Comparison of ENCODE assay signal across 12 cellular contexts in the genomic region with DNA sequence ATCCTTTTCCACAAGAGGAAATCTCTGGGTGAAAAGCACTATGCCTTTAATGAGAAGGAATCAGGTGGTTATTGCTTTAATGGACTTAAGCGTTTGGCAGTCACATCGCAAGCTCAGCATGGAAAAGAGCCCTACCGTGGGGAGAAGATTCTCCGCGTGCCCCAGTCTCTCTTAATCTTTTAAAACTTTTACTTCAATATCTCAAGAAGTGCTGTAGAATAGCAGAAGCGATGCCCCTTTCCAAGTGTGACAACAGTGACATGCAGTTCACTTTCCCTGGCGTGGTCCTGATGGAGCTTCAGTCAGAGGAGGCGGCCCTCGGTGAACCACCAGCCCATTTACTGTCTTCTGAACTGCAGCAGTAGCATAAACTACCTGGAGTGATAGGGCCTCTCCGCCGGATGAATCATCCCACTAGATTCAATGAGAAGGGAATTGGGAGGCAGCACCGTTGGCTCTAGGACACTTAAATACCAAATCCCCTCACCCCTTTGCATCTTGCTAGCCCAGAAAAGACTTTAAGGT.
DNase-seq lines count a peak whose midpoint lies in the region; ATAC-seq and TF ChIP-seq lines count a peak whose summit lies in the region.
"Had no signal": no experiment of that assay in that cellular context is flagged by ENCODE, and none has a peak within 500 bp of the region (broad histone marks: within the 10 kb centered on the region; RNA-seq: fewer than 3 reads in every experiment).

No MANE protein-coding gene starts in this region.

- H3K9me2 ChIP-seq in PC-9 (ENCODE audit: insufficient read depth) = no peaks in the 10 kb centered on the region

- intact Hi-C loops in PC-9 (cut with micrococcal nuclease; ENCODE audit: unreplicated experiment) = loop anchor here (10.0 kb wide), 1 partner anchor 168 kb away; no protein-coding TSS in a partner anchor

- BruUV-seq in PC-9 (replicated peaks; lab: Mats Ljungman, UMichigan) = no TSS peak

- H3K36me3 ChIP-seq in PC-9 (ENCODE audit: low read depth) = no peaks in the 10 kb centered on the region
- H3K36me3 ChIP-seq: BLaER1 treated with 17β-estradiol and CSF1 and Interleukin-3, amounts not matched to agents 10 nM and 100 nM; HAP-1 had no signal

- 0 out of 2 replicates have a peak, but pooled peaks cover 3% of the 10 kb centered on the region for H3K9me3 ChIP-seq in PC-9 (ENCODE audit: insufficient read depth, low read depth)
- H3K9me3 ChIP-seq: HAP-1 had no signal

- ATAC-seq in GM21528 (IDR thresholded peaks at IDR 0.05; ENCODE audit: low FRiP score, unreplicated experiment) = no peak
- ATAC-seq in foreskin keratinocyte = no peak

- DNase-seq in NCI-H82 (lab: John Stamatoyannopoulos, UW) = peak; percentile 11
- no peak for DNase-seq in NCI-H82 treated with DMSO at 0.1 percent for 48 hours (lab: John Stamatoyannopoulos, UW; ENCODE audit: unreplicated experiment)
- DNase-seq in PC-9 = no peak
- no peak for DNase-seq in endothelial cell (ENCODE audit: low spot score)
- no peak for DNase-seq in type B pancreatic cell (ENCODE audit: extremely low spot score, unreplicated experiment)
- DNase-seq in HK-2 (ENCODE audit: unreplicated experiment) = no peak
- no peak for DNase-seq in foreskin keratinocyte
- DNase-seq: DMS 273 treated with DMSO at 0.1 percent for 48 hours had no signal

- H3K79me2 ChIP-seq in PC-9 (ENCODE audit: low read depth) = no peaks in the 10 kb centered on the region

- no peak overlapping the region for H3K4me2 ChIP-seq in PC-9

- H3K4me1 Mint-ChIP-seq in endothelial cell (ENCODE audit: unreplicated experiment) = no peaks in the 10 kb centered on the region
- no peaks in the 10 kb centered on the region for H3K4me1 Mint-ChIP-seq in type B pancreatic cell (ENCODE audit: unreplicated experiment)

- H3K27me3 ChIP-seq in PC-9 (ENCODE audit: insufficient read depth, low read depth) (peaks cover 33% of the 10 kb centered on the region), foreskin keratinocyte (no peaks in the 10 kb centered on the region)
- H3K27me3 ChIP-seq: BLaER1 treated with 17β-estradiol and CSF1 and Interleukin-3, amounts not matched to agents 10 nM and 100 nM had no signal

- H3K27me3 Mint-ChIP-seq in endothelial cell (ENCODE audit: unreplicated experiment) (no peaks in the 10 kb centered on the region), type B pancreatic cell (peaks cover 18% of the 10 kb centered on the region)

- H4K20me1 ChIP-seq in PC-9 (ENCODE audit: insufficient read depth) = no peaks in the 10 kb centered on the region; the same call in 1 of the 2 replicates

- no peaks in the 10 kb centered on the region for H3F3A ChIP-seq in PC-9 (ENCODE audit: insufficient read depth, low read depth)

- POLR2A ChIA-PET in PC-9 (lab: Charles Lee; ENCODE audit: unreplicated experiment) = no interaction called here

- TF ChIP-seq CTCF in PC-9 (conservative IDR thresholded peaks at IDR 0.05) = peak; percentile 5; the same call in 1 of the 2 replicates
- TF ChIP-seq CTCF in endothelial cell (IDR thresholded peaks at IDR 0.05; ENCODE audit: unreplicated experiment) = peak; percentile 8
- TF ChIP-seq CTCF in type B pancreatic cell (conservative IDR thresholded peaks at IDR 0.05) = peak; percentile 16
- TF ChIP-seq CTCF in foreskin keratinocyte (conservative IDR thresholded peaks at IDR 0.05) = no peak

- no peak overlapping the region for H3K4me3 ChIP-seq in PC-9
- H3K4me3 ChIP-seq: BLaER1 treated with 17β-estradiol and CSF1 and Interleukin-3, amounts not matched to agents 10 nM and 100 nM; HAP-1; SK-N-MC had no signal

- H3K27ac Mint-ChIP-seq in endothelial cell (ENCODE audit: unreplicated experiment) (no peak overlapping the region), type B pancreatic cell (no peak overlapping the region)

- H3K4me3 Mint-ChIP-seq in endothelial cell (ENCODE audit: unreplicated experiment) (no peak overlapping the region), type B pancreatic cell (no peak overlapping the region)

- H3K4me1 ChIP-seq in PC-9 (replicated peaks; ENCODE audit: insufficient read depth) = no peaks in the 10 kb centered on the region
- H3K4me1 ChIP-seq in foreskin keratinocyte = no peaks in the 10 kb centered on the region
- H3K4me1 ChIP-seq: HAP-1 had no signal

- H3K36me3 Mint-ChIP-seq in endothelial cell (ENCODE audit: low read depth, unreplicated experiment) (no peaks in the 10 kb centered on the region), type B pancreatic cell (no peaks in the 10 kb centered on the region)

- H2AFZ ChIP-seq in PC-9 = no peak overlapping the region

- H3K27ac ChIP-seq in PC-9 (no peak overlapping the region), foreskin keratinocyte (no peak overlapping the region)
- H3K27ac ChIP-seq: BLaER1 treated with 17β-estradiol and CSF1 and Interleukin-3, amounts not matched to agents 10 nM and 100 nM; SK-N-MC had no signal

- CTCF ChIA-PET in PC-9 (lab: Charles Lee) = no interaction called here

- peaks cover 3% of the 10 kb centered on the region for H3K9me3 Mint-ChIP-seq in endothelial cell (ENCODE audit: unreplicated experiment)
- no peaks in the 10 kb centered on the region for H3K9me3 Mint-ChIP-seq in type B pancreatic cell
